12 cellular contexts compared by ENCODE assay signal in genomic region chr18:77113361-77114069, GRCh38. TPM values are rescaled to one million over a fixed set of nuclear protein-coding genes. Genes with fewer than 3 reads are reported as not detected.
A peak's percentile ranks its signal among the peaks of the same experiment; 100 is the strongest.
DNase-seq lines count a peak whose midpoint lies in the region; ATAC-seq and TF ChIP-seq lines count a peak whose summit lies in the region.
"Had no signal": no experiment of that assay in that cellular context is flagged by ENCODE, and none has a peak within 500 bp of the region (broad histone marks: within the 10 kb centered on the region; RNA-seq: fewer than 3 reads in every experiment).

No MANE protein-coding gene starts in this region.

- H3K36me3 Mint-ChIP-seq in Caco-2 (ENCODE audit: insufficient read depth, unreplicated experiment) (peaks cover 7% of the 10 kb centered on the region), activated B cell treated with CpG ODN at 0.5 μM for 24 hours (ENCODE audit: low read depth) (peaks cover 68% of the 10 kb centered on the region), HFFc6 (ENCODE audit: low read depth) (no peaks in the 10 kb centered on the region)
- H3K36me3 Mint-ChIP-seq: neural progenitor cell had no signal

- no peaks in the 10 kb centered on the region for H3K27me3 Mint-ChIP-seq in Caco-2 (ENCODE audit: insufficient read depth, unreplicated experiment)
- no peaks in the 10 kb centered on the region for H3K27me3 Mint-ChIP-seq in activated B cell treated with CpG ODN at 0.5 μM for 24 hours
- peaks cover 4% of the 10 kb centered on the region for H3K27me3 Mint-ChIP-seq in HFFc6 (ENCODE audit: insufficient read depth)

- no peaks in the 10 kb centered on the region for H3K9me3 ChIP-seq in Caco-2
- no peaks in the 10 kb centered on the region for H3K9me3 ChIP-seq in right cardiac atrium (ENCODE audit: control insufficient read depth, low read length)
- H3K9me3 ChIP-seq in psoas muscle, result no peaks in the 10 kb centered on the region

- no TSS peak for BruUV-seq in Caco-2 (replicated peaks; lab: Mats Ljungman, UMichigan)

- TF ChIP-seq CTCF in Caco-2 (IDR thresholded peaks at IDR 0.05; ENCODE audit: insufficient read depth in 1 of 2, low read depth in 1 of 2, low read length in 1 of 2, severe bottlenecking in 1 of 2, unreplicated experiment in 1 of 2), result no peak
- TF ChIP-seq CTCF in activated B cell treated with CpG ODN at 0.5 μM for 24 hours (IDR thresholded peaks at IDR 0.05), result no peak
- no peak for TF ChIP-seq CTCF in psoas muscle (IDR thresholded peaks at IDR 0.05)
- no peak for TF ChIP-seq CTCF in HFFc6 (IDR thresholded peaks at IDR 0.05)

- H3K27ac ChIP-seq in right cardiac atrium (ENCODE audit: low read length) (peak overlapping the region; percentile 19), psoas muscle (peak overlapping the region; percentile 99)
- H3K27ac ChIP-seq: neural progenitor cell, SK-N-MC had no signal

- no peak overlapping the region for H3K4me3 ChIP-seq in Caco-2 (ENCODE audit: low read depth, low read length)
- H3K4me3 ChIP-seq in right cardiac atrium (ENCODE audit: low read length), result no peak overlapping the region
- H3K4me3 ChIP-seq in psoas muscle, result peak overlapping the region; percentile 39
- H3K4me3 ChIP-seq: neural progenitor cell, SK-N-MC had no signal

- H3K4me1 ChIP-seq in Caco-2, result peaks cover 15% of the 10 kb centered on the region
- H3K4me1 ChIP-seq in right cardiac atrium (ENCODE audit: control insufficient read depth, insufficient read depth, low read length), result peaks cover 12% of the 10 kb centered on the region
- H3K4me1 ChIP-seq in psoas muscle, result peaks cover 50% of the 10 kb centered on the region

- POLR2A ChIA-PET in Caco-2 (lab: Charles Lee) (interaction anchor here (0.7 kb wide), 1 partner anchor 22 kb away, joined by 3 read pairs; no protein-coding TSS in a partner anchor), activated B cell treated with CpG ODN at 0.5 μM for 24 hours (lab: Charles Lee) (interaction anchor here (0.8 to 2.4 kb wide), 2 partner anchors 10 to 20 kb away, joined by 5 to 11 read pairs; no protein-coding TSS in a partner anchor)

- ATAC-seq in activated B cell treated with CpG ODN at 0.5 μM for 24 hours (ENCODE audit: low read depth), result no peak
- ATAC-seq in right cardiac atrium, result no peak
- ATAC-seq in psoas muscle, result no peak
- ATAC-seq in HG02981 (IDR thresholded peaks at IDR 0.05; ENCODE audit: unreplicated experiment), result no peak

- WGBS in right cardiac atrium, result 90% methylated on average over 14 of the region's 14 CpGs
- 83 to 94% (median 85%) methylated on average over 14 of the region's 14 CpGs for WGBS in psoas muscle, 3 donors

- intact Hi-C loops in Caco-2 (cut with micrococcal nuclease; ENCODE audit: unreplicated experiment) (loop anchor here (2.0 kb wide), 2 partner anchors 17 to 25 kb away; no protein-coding TSS in a partner anchor), activated B cell treated with CpG ODN at 0.5 μM for 24 hours (cut with micrococcal nuclease) (no loop called here), right cardiac atrium (cut with DNase I) (no loop called here), psoas muscle (cut with DNase I) (no loop called here)

- no peaks in the 10 kb centered on the region for H3K9me3 Mint-ChIP-seq in Caco-2 (ENCODE audit: unreplicated experiment)
- no peaks in the 10 kb centered on the region for H3K9me3 Mint-ChIP-seq in activated B cell treated with CpG ODN at 0.5 μM for 24 hours
- H3K9me3 Mint-ChIP-seq in HFFc6, result no peaks in the 10 kb centered on the region

- H3K36me3 ChIP-seq in Caco-2 (ENCODE audit: control insufficient read depth, insufficient read depth, low read length) (no peaks in the 10 kb centered on the region), psoas muscle (ENCODE audit: insufficient read depth in 1 of 2, low read depth in 1 of 2) (no peaks in the 10 kb centered on the region)
- H3K36me3 ChIP-seq: neural progenitor cell had no signal

- DNase-seq in Caco-2, result no peak
- DNase-seq in activated B cell treated with CpG ODN at 0.5 μM for 24 hours, result no peak
- peak in 2 of 3 donors; percentile 21 to 26 for DNase-seq in right cardiac atrium
- DNase-seq in psoas muscle, result peak in 1 of 2 donors; percentile 30
- DNase-seq in stimulated activated naive CD4-positive, alpha-beta T cell treated with Interleukin-2 at 50 U/mL for 16 hours (lab: John Stamatoyannopoulos, UW), result no peak
- DNase-seq in H4 (ENCODE audit: low spot score), result no peak
- no peak for DNase-seq in HFFc6
- DNase-seq: hippocampal formation, KBM-7 had no signal

- H3K4me3 Mint-ChIP-seq in Caco-2 (ENCODE audit: unreplicated experiment) (peak overlapping the region; percentile 21), activated B cell treated with CpG ODN at 0.5 μM for 24 hours (no peak overlapping the region), HFFc6 (no peak overlapping the region)
- H3K4me3 Mint-ChIP-seq: neural progenitor cell had no signal

- H3K27me3 ChIP-seq in Caco-2 (replicated peaks; ENCODE audit: control insufficient read depth, insufficient read depth, low read length) (no peaks in the 10 kb centered on the region), right cardiac atrium (ENCODE audit: control insufficient read depth, insufficient read depth) (no peaks in the 10 kb centered on the region), psoas muscle (ENCODE audit: insufficient read depth in 3 of 3, low read length in 2 of 3) (no peaks in the 10 kb centered on the region)
- H3K27me3 ChIP-seq: neural progenitor cell had no signal

- CTCF ChIA-PET in Caco-2 (lab: Charles Lee) (interaction anchor here (1.4 kb wide), 1 partner anchor 98 kb away, joined by 3 read pairs; no protein-coding TSS in a partner anchor), activated B cell treated with CpG ODN at 0.5 μM for 24 hours (lab: Charles Lee) (interaction anchor here (0.6 kb wide), 1 partner anchor 17 kb away, joined by 4 read pairs; no protein-coding TSS in a partner anchor)

- no peak overlapping the region for H3K27ac Mint-ChIP-seq in Caco-2 (ENCODE audit: unreplicated experiment)
- H3K27ac Mint-ChIP-seq in activated B cell treated with CpG ODN at 0.5 μM for 24 hours, result peak overlapping the region; percentile 5
- H3K27ac Mint-ChIP-seq in HFFc6, result no peak overlapping the region
- H3K27ac Mint-ChIP-seq: neural progenitor cell had no signal

- H3K4me1 Mint-ChIP-seq in Caco-2 (ENCODE audit: low read depth, unreplicated experiment), result peaks cover 13% of the 10 kb centered on the region
- H3K4me1 Mint-ChIP-seq in activated B cell treated with CpG ODN at 0.5 μM for 24 hours, result peaks cover 44% of the 10 kb centered on the region
- H3K4me1 Mint-ChIP-seq in HFFc6 (ENCODE audit: low read depth), result peaks cover 13% of the 10 kb centered on the region; the same call in 1 of the 2 replicates

RNA-seq across cellular contexts. Expression of gene MBP, which starts 19.1 kb away (rescaled TPM):
- total RNA-seq in Caco-2 (2022) (7.9 and 11.4 TPM in 2 replicates), activated B cell treated with CpG ODN at 0.5 μM for 24 hours (88.0 and 92.7 TPM in 2 replicates), right cardiac atrium (10 to 100 TPM; 14.6 to 26.4 (median 19.6) TPM), psoas muscle (10 to 100 TPM; 51.6 to 88.2 (median 78.6) TPM)
- polyA plus RNA-seq in right cardiac atrium (10.5 TPM), psoas muscle (10 to 100 TPM; 16.4 to 43.9 (median 40.8) TPM)
- total RNA-seq in H4 (2014; rRNA removed; shearing (Covaris generic)), result 0.35 TPM in 1 of 2 replicates, not detected in the other
- under 1 TPM in 5 of 6 experiments, not detected in 1; 0.05 to 0.23 (median 0.12) TPM for total RNA-seq in HFFc6 (2021; fragmentation: NEBNext Ultra II Directional; extraction: Animal tissue kit (Norgen Biotek cat#: 25700))

Comparison
In these comparisons a context has a peak if more than half of its experiments do, and no peak if none do; other contexts are left out.
1. DNase-seq: peak in right cardiac atrium (2 of 3); none in Caco-2 (0 of 2), activated B cell treated with CpG ODN at 0.5 μM for 24 hours (single experiment), stimulated activated naive CD4-positive, alpha-beta T cell treated with Interleukin-2 at 50 U/mL for 16 hours (single experiment), H4 (single experiment) and HFFc6 (single experiment).